In the genomic region with DNA sequence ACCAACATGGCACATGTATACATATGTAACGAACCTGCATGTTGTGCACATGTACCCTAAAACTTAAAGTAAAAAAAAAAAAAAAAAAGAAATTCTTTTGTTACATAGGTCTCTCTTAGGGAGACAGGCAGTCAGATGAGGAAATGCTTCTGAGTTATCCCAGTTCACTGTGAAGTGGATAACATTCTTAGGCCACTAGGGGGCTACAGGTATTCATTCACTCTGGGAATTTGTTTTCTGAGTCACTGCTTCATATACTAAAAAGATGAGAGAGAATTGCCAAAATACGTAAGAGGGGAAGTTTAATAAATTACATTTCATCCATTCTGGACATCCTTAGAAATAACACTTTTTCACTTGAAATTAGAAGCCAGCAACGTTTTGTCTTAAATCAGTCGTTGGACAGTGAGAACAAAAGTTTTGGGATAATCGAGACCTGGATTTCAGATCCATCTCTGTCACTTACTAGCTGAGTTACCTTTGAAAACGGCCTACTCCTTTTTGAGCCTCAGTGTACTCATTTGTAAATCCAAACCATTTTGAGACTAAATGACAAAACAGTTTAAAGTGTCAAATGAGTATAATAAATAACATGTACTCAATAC, we compare ENCODE assay signal across 9 cellular contexts.
DNase-seq lines count a peak whose midpoint lies in the region; ATAC-seq and TF ChIP-seq lines count a peak whose summit lies in the region.
"Had no signal": no experiment of that assay in that cellular context is flagged by ENCODE, and none has a peak within 500 bp of the region (broad histone marks: within the 10 kb centered on the region; RNA-seq: fewer than 3 reads in every experiment).

No MANE protein-coding gene starts in this region.

- no peaks in the 10 kb centered on the region for H3K4me1 ChIP-seq in tibial artery

- no peaks in the 10 kb centered on the region for H3K36me3 Mint-ChIP-seq in CD4-positive, alpha-beta T cell (ENCODE audit: low read depth)
- no peaks in the 10 kb centered on the region for H3K36me3 Mint-ChIP-seq in activated T-cell treated with anti-CD3 and anti-CD28 coated beads, Interleukin-2, amount 50 U/mL, for 72 hours (ENCODE audit: insufficient read depth in 2 of 2)

- H3K27me3 Mint-ChIP-seq in CD4-positive, alpha-beta T cell: no peaks in the 10 kb centered on the region
- peaks cover 8% of the 10 kb centered on the region for H3K27me3 Mint-ChIP-seq in activated T-cell treated with anti-CD3 and anti-CD28 coated beads, Interleukin-2, amount 50 U/mL, for 72 hours (ENCODE audit: low read depth)

- no peaks in the 10 kb centered on the region for H3K27me3 ChIP-seq in CD4-positive, alpha-beta T cell (ENCODE audit: control insufficient read depth, insufficient read depth, low read length)
- H3K27me3 ChIP-seq in tibial artery: no peaks in the 10 kb centered on the region
- H3K27me3 ChIP-seq: neutrophil had no signal

- no peak overlapping the region for H3K27ac ChIP-seq in CD4-positive, alpha-beta T cell (ENCODE audit: low read depth, low read length)
- no peak overlapping the region for H3K27ac ChIP-seq in tibial artery
- H3K27ac ChIP-seq: neutrophil had no signal

- H3K27ac Mint-ChIP-seq in CD4-positive, alpha-beta T cell: no peak overlapping the region
- H3K27ac Mint-ChIP-seq in activated T-cell treated with anti-CD3 and anti-CD28 coated beads, Interleukin-2, amount 50 U/mL, for 72 hours: no peak overlapping the region

- TF ChIP-seq CTCF in CD4-positive, alpha-beta T cell (IDR thresholded peaks at IDR 0.05): peak; percentile 30
- TF ChIP-seq CTCF in tibial artery (IDR thresholded peaks at IDR 0.05): peak; percentile 38 to 57

- POLR2A ChIA-PET in CD4-positive, alpha-beta T cell (lab: Charles Lee): no interaction called here

- no peak for DNase-seq in CD4-positive, alpha-beta T cell
- DNase-seq in SKM-1 treated with dmso at 0.1 percent for 144 hours (lab: John Stamatoyannopoulos, UW; ENCODE audit: unreplicated experiment) (peak; percentile 79), glomerular endothelial cell (ENCODE audit: extremely low read depth, low read depth, low spot score) (peak; percentile 45), tibial artery (no peak), occipital lobe (lab: John Stamatoyannopoulos, UW) (no peak)
- DNase-seq in activated T-cell treated with anti-CD3 and anti-CD28 coated beads, Interleukin-2, amount 50 U/mL, for 72 hours: no peak

- no peak overlapping the region for H3K4me3 Mint-ChIP-seq in CD4-positive, alpha-beta T cell
- H3K4me3 Mint-ChIP-seq in activated T-cell treated with anti-CD3 and anti-CD28 coated beads, Interleukin-2, amount 50 U/mL, for 72 hours: no peak overlapping the region

- CTCF ChIA-PET in CD4-positive, alpha-beta T cell (lab: Charles Lee): no interaction called here

- intact Hi-C loops in CD4-positive, alpha-beta T cell (cut with DNase I, micrococcal nuclease): no loop called here
- intact Hi-C loops in tibial artery (cut with DNase I; ENCODE audit: low total_unique reads): no loop called here

- H3K9me3 ChIP-seq in CD4-positive, alpha-beta T cell (ENCODE audit: control insufficient read depth, low read length): no peaks in the 10 kb centered on the region
- H3K9me3 ChIP-seq in tibial artery: no peaks in the 10 kb centered on the region
- H3K9me3 ChIP-seq: neutrophil had no signal

- no peaks in the 10 kb centered on the region for H3K9me3 Mint-ChIP-seq in CD4-positive, alpha-beta T cell
- peaks cover 0 to 4% of the 10 kb centered on the region in 2 donors for H3K9me3 Mint-ChIP-seq in activated T-cell treated with anti-CD3 and anti-CD28 coated beads, Interleukin-2, amount 50 U/mL, for 72 hours

- no peaks in the 10 kb centered on the region for H3K4me1 Mint-ChIP-seq in CD4-positive, alpha-beta T cell (ENCODE audit: low read depth)
- H3K4me1 Mint-ChIP-seq in activated T-cell treated with anti-CD3 and anti-CD28 coated beads, Interleukin-2, amount 50 U/mL, for 72 hours (ENCODE audit: low read depth): no peaks in the 10 kb centered on the region

- no peaks in the 10 kb centered on the region for H3K36me3 ChIP-seq in tibial artery
- H3K36me3 ChIP-seq: neutrophil had no signal

- TF ChIP-seq RAD21 in Ishikawa (IDR thresholded peaks at IDR 0.05; ENCODE audit: low read depth): peak; percentile 53

- H3K4me3 ChIP-seq in tibial artery: no peak overlapping the region

- ATAC-seq in CD4-positive, alpha-beta T cell (ENCODE audit: poor library complexity): no peak
- peak; percentile 74 for ATAC-seq in GM19395 (IDR thresholded peaks at IDR 0.05; ENCODE audit: unreplicated experiment)
- no peak for ATAC-seq in activated T-cell treated with anti-CD3 and anti-CD28 coated beads, Interleukin-2, amount 50 U/mL, for 72 hours (replicated peaks in 1 of 2)

- TF ChIP-seq EP300 in Ishikawa (IDR thresholded peaks at IDR 0.05; ENCODE audit: borderline replicate concordance): no peak

TF ChIP-seq in Ishikawa, 13 proteins besides CTCF, POLR2A, EP300 and RAD21:
- TF ChIP-seq TCF12 (IDR thresholded peaks at IDR 0.05; ENCODE audit: low read depth) (no peak), CREB1 (IDR thresholded peaks at IDR 0.05; ENCODE audit: low read depth) (no peak), FOXM1 (IDR thresholded peaks at IDR 0.05; ENCODE audit: borderline replicate concordance, low read depth) (no peak)
- TF ChIP-seq, protein P1, sequence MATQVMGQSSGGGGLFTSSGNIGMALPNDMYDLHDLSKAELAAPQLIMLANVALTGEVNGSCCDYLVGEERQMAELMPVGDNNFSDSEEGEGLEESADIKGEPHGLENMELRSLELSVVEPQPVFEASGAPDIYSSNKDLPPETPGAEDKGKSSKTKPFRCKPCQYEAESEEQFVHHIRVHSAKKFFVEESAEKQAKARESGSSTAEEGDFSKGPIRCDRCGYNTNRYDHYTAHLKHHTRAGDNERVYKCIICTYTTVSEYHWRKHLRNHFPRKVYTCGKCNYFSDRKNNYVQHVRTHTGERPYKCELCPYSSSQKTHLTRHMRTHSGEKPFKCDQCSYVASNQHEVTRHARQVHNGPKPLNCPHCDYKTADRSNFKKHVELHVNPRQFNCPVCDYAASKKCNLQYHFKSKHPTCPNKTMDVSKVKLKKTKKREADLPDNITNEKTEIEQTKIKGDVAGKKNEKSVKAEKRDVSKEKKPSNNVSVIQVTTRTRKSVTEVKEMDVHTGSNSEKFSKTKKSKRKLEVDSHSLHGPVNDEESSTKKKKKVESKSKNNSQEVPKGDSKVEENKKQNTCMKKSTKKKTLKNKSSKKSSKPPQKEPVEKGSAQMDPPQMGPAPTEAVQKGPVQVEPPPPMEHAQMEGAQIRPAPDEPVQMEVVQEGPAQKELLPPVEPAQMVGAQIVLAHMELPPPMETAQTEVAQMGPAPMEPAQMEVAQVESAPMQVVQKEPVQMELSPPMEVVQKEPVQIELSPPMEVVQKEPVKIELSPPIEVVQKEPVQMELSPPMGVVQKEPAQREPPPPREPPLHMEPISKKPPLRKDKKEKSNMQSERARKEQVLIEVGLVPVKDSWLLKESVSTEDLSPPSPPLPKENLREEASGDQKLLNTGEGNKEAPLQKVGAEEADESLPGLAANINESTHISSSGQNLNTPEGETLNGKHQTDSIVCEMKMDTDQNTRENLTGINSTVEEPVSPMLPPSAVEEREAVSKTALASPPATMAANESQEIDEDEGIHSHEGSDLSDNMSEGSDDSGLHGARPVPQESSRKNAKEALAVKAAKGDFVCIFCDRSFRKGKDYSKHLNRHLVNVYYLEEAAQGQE (IDR thresholded peaks at IDR 0.05; ENCODE audit: low read depth): no peak

Comparison
In these comparisons a context has a peak if more than half of its experiments do, and no peak if none do; other contexts are left out.
1. DNase-seq: peak in SKM-1 treated with dmso at 0.1 percent for 144 hours (single experiment) and glomerular endothelial cell (single experiment); none in CD4-positive, alpha-beta T cell (0 of 10), tibial artery (0 of 2), activated T-cell treated with anti-CD3 and anti-CD28 coated beads, Interleukin-2, amount 50 U/mL, for 72 hours (0 of 2) and occipital lobe (single experiment).